Comparison of ENCODE assay signal across 11 cellular contexts in genomic region chr14:36130186-36130585, GRCh38. TPM values are rescaled to one million over a fixed set of nuclear protein-coding genes. Genes with fewer than 3 reads are reported as not detected.
"Had no signal": no experiment of that assay in that cellular context is flagged by ENCODE, and none has a peak within 500 bp of the region (broad histone marks: within the 10 kb centered on the region; RNA-seq: fewer than 3 reads in every experiment).

No MANE protein-coding gene starts in this region.

- H3K27me3 Mint-ChIP-seq: IgD-negative memory B cell had no signal

- H2AFZ ChIP-seq: GM23248 had no signal

- DNase-seq: GM23248, GOT3, H7, HFFc6, KBM-7 had no signal

- H3K27ac Mint-ChIP-seq: HFFc6, IgD-negative memory B cell had no signal

- H3K9ac ChIP-seq: GM23248 had no signal

- H3K4me1 Mint-ChIP-seq: IgD-negative memory B cell had no signal

- H3K27ac ChIP-seq: GM23248 had no signal

- H3K9me3 ChIP-seq: HAP-1 had no signal

- H3K4me3 ChIP-seq: GM23248, HAP-1 had no signal

- H3K36me3 ChIP-seq: HAP-1 had no signal

- ATAC-seq: HCT116, HepG2 had no signal

- H3K36me3 Mint-ChIP-seq: IgD-negative memory B cell had no signal

- FAIRE-seq: HepG2 had no signal

- H3K4me3 Mint-ChIP-seq: HFFc6, IgD-negative memory B cell had no signal

RNA-seq across cellular contexts. Expression of gene PTCSC3, which starts 46.3 kb away (rescaled TPM):
- total RNA-seq: GM23248, H4, H7, HepG2, HFFc6, HT-29 had no signal
- polyA plus RNA-seq: GM23248, HepG2, IgD-negative memory B cell had no signal
